In the genomic region with DNA sequence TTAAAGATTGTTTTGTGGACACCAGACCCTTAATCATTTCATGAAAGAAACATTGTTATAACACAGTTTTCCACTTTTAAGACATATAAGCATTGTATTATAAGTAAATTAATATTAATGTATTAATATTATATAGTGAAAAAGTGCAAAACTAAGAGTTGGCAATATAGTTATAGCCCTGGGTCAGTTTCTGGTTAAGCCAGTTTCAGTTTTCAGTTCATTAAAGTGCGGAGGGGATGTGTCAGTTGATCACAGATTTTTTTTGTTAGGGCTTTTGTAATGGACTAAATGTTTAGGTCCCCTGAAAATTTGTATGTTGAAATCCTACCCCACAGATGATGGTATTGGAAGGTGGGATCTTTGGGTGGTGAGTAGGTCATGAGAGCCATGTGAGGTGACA, we compare ENCODE assay signal across 23 cellular contexts. TPM values are rescaled to one million over a fixed set of nuclear protein-coding genes. Genes with fewer than 3 reads are reported as not detected.
"Had no signal": no experiment of that assay in that cellular context is flagged by ENCODE, and none has a peak within 500 bp of the region (broad histone marks: within the 10 kb centered on the region; RNA-seq: fewer than 3 reads in every experiment).

No MANE protein-coding gene starts in this region.

- H3K9me3 Mint-ChIP-seq: mesothelial cell of epicardium; naive B cell; natural killer cell; nephron progenitor cell; stimulated activated naive B cell treated with anti-CD40 and anti-IgM and Interleukin-4, amounts not matched to agents 10 μg/mL and 1 μg/mL and 100 μg/mL, for 72 hours had no signal

- H3K36me3 ChIP-seq: left ventricle myocardium inferior, ovary, right atrium auricular region, right lobe of liver, stomach, thyroid gland, transverse colon, upper lobe of right lung had no signal

- H3K4me1 ChIP-seq: left ventricle myocardium inferior, right atrium auricular region, right lobe of liver, stomach, testis, thyroid gland, transverse colon, upper lobe of right lung had no signal

- H3K79me2 ChIP-seq: hepatocyte had no signal

- H3K4me3 ChIP-seq: hepatocyte, left ventricle myocardium inferior, lung, ovary, right atrium auricular region, right lobe of liver, smooth muscle cell, stomach, testis, thyroid gland, transverse colon, upper lobe of right lung had no signal

- H2AFZ ChIP-seq: hepatocyte had no signal

- H3K4me1 Mint-ChIP-seq: naive B cell; natural killer cell; nephron progenitor cell; stimulated activated naive B cell treated with anti-CD40 and anti-IgM and Interleukin-4, amounts not matched to agents 10 μg/mL and 1 μg/mL and 100 μg/mL, for 72 hours had no signal

- H3K27ac Mint-ChIP-seq: mesothelial cell of epicardium; naive B cell; natural killer cell; nephron progenitor cell; progenitor cell of endocrine pancreas; stimulated activated naive B cell treated with anti-CD40 and anti-IgM and Interleukin-4, amounts not matched to agents 10 μg/mL and 1 μg/mL and 100 μg/mL, for 72 hours had no signal

- H3K4me3 Mint-ChIP-seq: mesothelial cell of epicardium; naive B cell; natural killer cell; nephron progenitor cell; stimulated activated naive B cell treated with anti-CD40 and anti-IgM and Interleukin-4, amounts not matched to agents 10 μg/mL and 1 μg/mL and 100 μg/mL, for 72 hours had no signal

- DNase-seq: islet precursor cell; left ventricle myocardium inferior; mesendoderm; naive B cell; natural killer cell; nephron progenitor cell; ovary; right lobe of liver; stimulated activated CD4-positive, alpha-beta T cell treated with anti-CD3 and anti-CD28 coated beads, Interleukin-1b, Interleukin-23, amount 100 ng/mL, for 48 hours; stimulated activated CD4-positive, alpha-beta T cell treated with anti-CD3 and anti-CD28 coated beads, Interleukin-4, amount 100 ng/mL, for 1 hour; stimulated activated naive B cell treated with anti-CD40 and anti-IgM and Interleukin-4, amounts not matched to agents 10 μg/mL and 1 μg/mL and 100 μg/mL, for 72 hours; stimulated activated naive CD8-positive, alpha-beta T cell treated with anti-CD3 and anti-CD28 coated beads, Interleukin-15, Interleukin-2, amounts not matched to agents 100 U/mL and 50 U/mL, for 24 hours; stomach; testis; thyroid gland; transverse colon; upper lobe of right lung had no signal

- H3K9me3 ChIP-seq: left ventricle myocardium inferior, ovary, right atrium auricular region, right lobe of liver, stomach, testis, thyroid gland, transverse colon, upper lobe of right lung had no signal

- H3K27me3 Mint-ChIP-seq: progenitor cell of endocrine pancreas had no signal

- H3K4me2 ChIP-seq: hepatocyte, smooth muscle cell had no signal

- H3K27ac ChIP-seq: hepatocyte, left ventricle myocardium inferior, ovary, right atrium auricular region, right lobe of liver, stomach, testis, thyroid gland, transverse colon, upper lobe of right lung had no signal

- H3K36me3 Mint-ChIP-seq: mesothelial cell of epicardium; naive B cell; natural killer cell; stimulated activated naive B cell treated with anti-CD40 and anti-IgM and Interleukin-4, amounts not matched to agents 10 μg/mL and 1 μg/mL and 100 μg/mL, for 72 hours had no signal

- ATAC-seq: natural killer cell; right lobe of liver; stimulated activated naive B cell treated with anti-CD40 and anti-IgM and Interleukin-4, amounts not matched to agents 10 μg/mL and 1 μg/mL and 100 μg/mL, for 72 hours; stimulated activated naive CD8-positive, alpha-beta T cell treated with anti-CD3 and anti-CD28 coated beads, Interleukin-15, Interleukin-2, amounts not matched to agents 100 U/mL and 50 U/mL, for 24 hours; upper lobe of right lung had no signal

- H3K27me3 ChIP-seq: hepatocyte, ovary, right atrium auricular region, right lobe of liver, stomach, testis, thyroid gland, transverse colon, upper lobe of right lung had no signal

RNA-seq across cellular contexts. Expression of a gene that starts 45.7 kb away (rescaled TPM):
- total RNA-seq: left ventricle myocardium inferior, natural killer cell had no signal
